ENCODE assay signal across 8 cellular contexts in genomic region chr1:151990856-151991198, GRCh38. TPM values are rescaled to one million over a fixed set of nuclear protein-coding genes. Genes with fewer than 3 reads are reported as not detected.
DNase-seq lines count a peak whose midpoint lies in the region; ATAC-seq and TF ChIP-seq lines count a peak whose summit lies in the region.

No MANE protein-coding gene starts in this region.

- WGBS in hepatocyte (ENCODE audit: low lambda C conversion rate, missing lambda C conversion rate) = 5% methylated on average over 5 of the region's 5 CpGs

- H3K4me3 ChIP-seq in cardiac muscle cell (no peak overlapping the region), SK-N-MC (peak overlapping the region; percentile 11; the same call in 1 of the 2 replicates), hepatocyte (peak overlapping the region; percentile 84), upper lobe of right lung (peak overlapping the region; percentile 77)

- H2AFZ ChIP-seq in hepatocyte = no peak overlapping the region

- H3K27ac ChIP-seq in cardiac muscle cell (no peak overlapping the region), SK-N-MC (no peak overlapping the region), hepatocyte (peak overlapping the region; percentile 100), upper lobe of right lung (peak overlapping the region; percentile 90)

- peaks cover 6% of the 10 kb centered on the region for H3K4me1 ChIP-seq in cardiac muscle cell (ENCODE audit: low read depth)
- peaks cover 54% of the 10 kb centered on the region for H3K4me1 ChIP-seq in hepatocyte (ENCODE audit: insufficient read depth)
- peaks cover 66% of the 10 kb centered on the region for H3K4me1 ChIP-seq in upper lobe of right lung

- TF ChIP-seq CTCF in cardiac muscle cell (IDR thresholded peaks at IDR 0.05; ENCODE audit: low read depth, low read length) (no peak), hepatocyte (IDR thresholded peaks at IDR 0.05; ENCODE audit: poor library complexity) (no peak), upper lobe of right lung (IDR thresholded peaks at IDR 0.05) (no peak)

- H3K36me3 ChIP-seq in cardiac muscle cell (no peaks in the 10 kb centered on the region), SK-N-MC (ENCODE audit: insufficient read depth, low read length) (no peaks in the 10 kb centered on the region), hepatocyte (replicated peaks; ENCODE audit: insufficient read depth, low read depth) (no peaks in the 10 kb centered on the region), upper lobe of right lung (peaks cover 10% of the 10 kb centered on the region)

- no peak overlapping the region for H3K9ac ChIP-seq in SK-N-MC (ENCODE audit: insufficient read length)

- intact Hi-C loops in cardiac septum (cut with DNase I) (no loop called here), upper lobe of right lung (cut with DNase I) (no loop called here), sciatic nerve (cut with DNase I) (no loop called here)

- H4K20me1 ChIP-seq in hepatocyte (ENCODE audit: insufficient read depth, poor library complexity, severe bottlenecking) = peaks cover 18% of the 10 kb centered on the region

- peaks cover 52% of the 10 kb centered on the region for H3K27me3 ChIP-seq in cardiac muscle cell
- no peaks in the 10 kb centered on the region for H3K27me3 ChIP-seq in hepatocyte
- H3K27me3 ChIP-seq in upper lobe of right lung = no peaks in the 10 kb centered on the region

- peak overlapping the region; percentile 91 for H3K4me2 ChIP-seq in hepatocyte

- DNase-seq in cardiac muscle cell (ENCODE audit: low read depth in 1 of 2, low spot score in 1 of 2) = peak; percentile 40 to 68
- DNase-seq in cardiac septum (ENCODE audit: low spot score) = no peak
- DNase-seq in SK-N-MC (ENCODE audit: low read depth, low spot score) = no peak
- peak; percentile 47 for DNase-seq in hepatocyte (ENCODE audit: low spot score)
- DNase-seq in upper lobe of right lung = no peak
- DNase-seq in sciatic nerve (ENCODE audit: low spot score) = no peak

- no peaks in the 10 kb centered on the region for H3K9me3 ChIP-seq in cardiac muscle cell (ENCODE audit: low read depth)
- no peaks in the 10 kb centered on the region for H3K9me3 ChIP-seq in SK-N-MC (ENCODE audit: low read depth, low read length)
- H3K9me3 ChIP-seq in hepatocyte (ENCODE audit: low read depth) = no peaks in the 10 kb centered on the region
- no peaks in the 10 kb centered on the region for H3K9me3 ChIP-seq in upper lobe of right lung

- H3K9me2 ChIP-seq in hepatocyte (replicated peaks; ENCODE audit: insufficient read depth) = no peaks in the 10 kb centered on the region

- no peak for ATAC-seq in upper lobe of right lung
- ATAC-seq in GM21447 (IDR thresholded peaks at IDR 0.05; ENCODE audit: unreplicated experiment) = no peak
- no peak for ATAC-seq in GM19467 (IDR thresholded peaks at IDR 0.05; ENCODE audit: unreplicated experiment)
- no peak for ATAC-seq in sciatic nerve

- peaks cover 72% of the 10 kb centered on the region for H3K79me2 ChIP-seq in hepatocyte

RNA-seq across cellular contexts. Expression of gene S100A10, which starts 2.8 kb away (rescaled TPM):
- total RNA-seq in cardiac muscle cell (14.6 and 19.3 TPM in 2 replicates), cardiac septum (131 TPM), hepatocyte (408 and 485 TPM in 2 replicates), upper lobe of right lung (643 TPM), sciatic nerve (550 TPM)
- polyA plus RNA-seq in cardiac muscle cell (58.9 and 103 TPM in 2 replicates), hepatocyte (3,367 and 3,493 TPM in 2 replicates)

RNA-seq across cellular contexts. Expression of gene S100A11, which starts 46.0 kb away (rescaled TPM):
- total RNA-seq in cardiac muscle cell (22.5 and 29.6 TPM in 2 replicates), cardiac septum (90.8 TPM), hepatocyte (258 and 295 TPM in 2 replicates), upper lobe of right lung (522 TPM), sciatic nerve (231 TPM)
- polyA plus RNA-seq in cardiac muscle cell (111 and 122 TPM in 2 replicates), hepatocyte (1,491 and 1,531 TPM in 2 replicates)

Comparison
In these comparisons a context has a peak if more than half of its experiments do, and no peak if none do; other contexts are left out.
1. DNase-seq: peak in cardiac muscle cell (2 of 2) and hepatocyte (single experiment); none in cardiac septum (single experiment), SK-N-MC (single experiment), upper lobe of right lung (single experiment) and sciatic nerve (single experiment).
2. H3K27ac ChIP-seq: peak in hepatocyte (single experiment) and upper lobe of right lung (single experiment); none in cardiac muscle cell (single experiment) and SK-N-MC (single experiment).